Comparison of ENCODE assay signal across 28 cellular contexts in the genomic region with DNA sequence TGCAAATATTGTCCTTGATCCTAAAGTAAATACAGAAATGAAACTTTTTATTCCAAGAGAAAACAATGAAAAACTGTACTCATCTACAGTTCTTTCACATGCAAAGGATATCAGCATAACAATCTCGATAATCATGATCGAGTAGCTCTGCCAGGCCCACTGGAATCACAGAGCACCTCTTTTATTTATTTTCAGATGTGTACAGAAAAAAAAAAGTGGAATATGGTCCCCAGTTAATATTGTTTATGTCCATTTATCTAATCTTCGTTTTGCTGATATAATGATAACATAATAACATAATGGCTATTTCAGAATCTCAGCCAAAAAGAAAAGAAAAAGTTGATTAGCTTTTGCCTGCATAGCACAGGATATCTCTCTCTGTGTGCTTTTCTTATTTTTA. TPM values are rescaled to one million over a fixed set of nuclear protein-coding genes. Genes with fewer than 3 reads are reported as not detected.
"Had no signal": no experiment of that assay in that cellular context is flagged by ENCODE, and none has a peak within 500 bp of the region (broad histone marks: within the 10 kb centered on the region; RNA-seq: fewer than 3 reads in every experiment).

No MANE protein-coding gene starts in this region.

- H3K27ac ChIP-seq: left ventricle myocardium inferior, ovary, right atrium auricular region, right lobe of liver, testis, thyroid gland, upper lobe of left lung, vagina had no signal

- H3K36me3 ChIP-seq: left ventricle myocardium inferior, ovary, right atrium auricular region, right lobe of liver, thyroid gland, transverse colon, upper lobe of left lung, vagina had no signal

- ATAC-seq: natural killer cell; right lobe of liver; stimulated activated memory B cell treated with anti-CD40 and anti-IgM and Interleukin-4, amounts not matched to agents 10 μg/mL and 1 μg/mL and 100 μg/mL, for 72 hours; stimulated activated naive CD8-positive, alpha-beta T cell treated with anti-CD3 and anti-CD28 coated beads, Interleukin-15, amount 100 ng/mL, for 72 hours had no signal

- H3K4me3 ChIP-seq: left ventricle myocardium inferior, lung, ovary, right atrium auricular region, right lobe of liver, smooth muscle cell, testis, thyroid gland, transverse colon, upper lobe of left lung, vagina had no signal

- H3K4me1 ChIP-seq: left ventricle myocardium inferior, testis, thyroid gland, transverse colon, vagina had no signal

- H3K27ac Mint-ChIP-seq: mesothelial cell of epicardium; naive B cell; natural killer cell; nephron progenitor cell; progenitor cell of endocrine pancreas; stimulated activated memory B cell treated with anti-CD40 and anti-IgM and Interleukin-4, amounts not matched to agents 10 μg/mL and 1 μg/mL and 100 μg/mL, for 72 hours; stimulated activated naive CD8-positive, alpha-beta T cell treated with anti-CD3 and anti-CD28 coated beads, Interleukin-15, amount 100 ng/mL, for 72 hours had no signal

- H3K4me1 Mint-ChIP-seq: natural killer cell; stimulated activated memory B cell treated with anti-CD40 and anti-IgM and Interleukin-4, amounts not matched to agents 10 μg/mL and 1 μg/mL and 100 μg/mL, for 72 hours had no signal

- H3K4me2 ChIP-seq: smooth muscle cell had no signal

- H3K4me3 Mint-ChIP-seq: mesothelial cell of epicardium; naive B cell; natural killer cell; nephron progenitor cell; stimulated activated memory B cell treated with anti-CD40 and anti-IgM and Interleukin-4, amounts not matched to agents 10 μg/mL and 1 μg/mL and 100 μg/mL, for 72 hours; stimulated activated naive CD8-positive, alpha-beta T cell treated with anti-CD3 and anti-CD28 coated beads, Interleukin-15, amount 100 ng/mL, for 72 hours had no signal

- H3K27me3 ChIP-seq: ovary, right atrium auricular region, right lobe of liver, testis, upper lobe of left lung, vagina had no signal

- H3K9me3 Mint-ChIP-seq: mesothelial cell of epicardium; naive B cell; natural killer cell; nephron progenitor cell; stimulated activated memory B cell treated with anti-CD40 and anti-IgM and Interleukin-4, amounts not matched to agents 10 μg/mL and 1 μg/mL and 100 μg/mL, for 72 hours; stimulated activated naive CD8-positive, alpha-beta T cell treated with anti-CD3 and anti-CD28 coated beads, Interleukin-15, amount 100 ng/mL, for 72 hours had no signal

- DNase-seq: islet precursor cell; left ventricle myocardium inferior; mesendoderm; naive B cell; natural killer cell; nephron progenitor cell; ovary; right lobe of liver; stimulated activated CD4-positive, alpha-beta T cell treated with anti-CD3 and anti-CD28 coated beads, Interleukin-1b, Interleukin-23, amount 100 ng/mL, for 48 hours; stimulated activated CD4-positive, alpha-beta T cell treated with anti-CD3 and anti-CD28 coated beads, Interleukin-2, amount 100 ng/mL, for 48 hours; stimulated activated CD4-positive, alpha-beta T cell treated with anti-CD3 and anti-CD28 coated beads, Interleukin-4, amount 100 ng/mL, for 4 hours; stimulated activated CD8-positive, alpha-beta memory T cell treated with anti-CD3 and anti-CD28 coated beads, Interleukin-4, amount 100 ng/mL, for 48 hours; stimulated activated naive CD4-positive, alpha-beta T cell treated with Interleukin-2 at 50 U/mL for 16 hours; stimulated activated naive CD8-positive, alpha-beta T cell treated with anti-CD3 and anti-CD28 coated beads, Interleukin-15, amount 100 ng/mL, for 72 hours; substantia nigra; testis; thyroid gland; transverse colon; upper lobe of left lung had no signal

- H3K9me3 ChIP-seq: left ventricle myocardium inferior, ovary, right atrium auricular region, right lobe of liver, testis, thyroid gland, transverse colon, upper lobe of left lung, vagina had no signal

- H3K36me3 Mint-ChIP-seq: mesothelial cell of epicardium; naive B cell; natural killer cell; stimulated activated memory B cell treated with anti-CD40 and anti-IgM and Interleukin-4, amounts not matched to agents 10 μg/mL and 1 μg/mL and 100 μg/mL, for 72 hours had no signal

RNA-seq across cellular contexts. Expression of a gene that starts 6.5 kb away (rescaled TPM):
- total RNA-seq: mononuclear cell, pulmonary artery endothelial cell had no signal
